ENCODE assay signal across 1 cellular context in genomic region chr16:69130461-69130860, GRCh38.
TF ChIP-seq lines count a peak whose summit lies in the region.

No MANE protein-coding gene starts in this region.

TF ChIP-seq in endothelial cell of umbilical vein, 7 proteins besides CTCF, POLR2A, EP300 and RAD21:
- TF ChIP-seq MYC (IDR thresholded peaks at IDR 0.05; ENCODE audit: low read depth, low read length): no peak
- no peak for TF ChIP-seq POLR2AphosphoS5 (IDR thresholded peaks at IDR 0.05; ENCODE audit: insufficient read depth, low read depth, low read length)
- TF ChIP-seq EZH2 (IDR thresholded peaks at IDR 0.05; ENCODE audit: borderline replicate concordance, low read depth, low read length, severe bottlenecking): no peak
- no peak for TF ChIP-seq JUN (IDR thresholded peaks at IDR 0.05; ENCODE audit: borderline replicate concordance, insufficient read depth, insufficient read length, low read depth)
- no peak for TF ChIP-seq MAX (IDR thresholded peaks at IDR 0.05; ENCODE audit: insufficient read depth, insufficient read length)
- TF ChIP-seq FOS (IDR thresholded peaks at IDR 0.05; ENCODE audit: borderline replicate concordance, insufficient read depth, low read length): no peak
- TF ChIP-seq GATA2 (IDR thresholded peaks at IDR 0.05; ENCODE audit: insufficient read depth, insufficient read length, low read depth, low read length): no peak
